Comparison of ENCODE assay signal across 28 cellular contexts in the genomic region with DNA sequence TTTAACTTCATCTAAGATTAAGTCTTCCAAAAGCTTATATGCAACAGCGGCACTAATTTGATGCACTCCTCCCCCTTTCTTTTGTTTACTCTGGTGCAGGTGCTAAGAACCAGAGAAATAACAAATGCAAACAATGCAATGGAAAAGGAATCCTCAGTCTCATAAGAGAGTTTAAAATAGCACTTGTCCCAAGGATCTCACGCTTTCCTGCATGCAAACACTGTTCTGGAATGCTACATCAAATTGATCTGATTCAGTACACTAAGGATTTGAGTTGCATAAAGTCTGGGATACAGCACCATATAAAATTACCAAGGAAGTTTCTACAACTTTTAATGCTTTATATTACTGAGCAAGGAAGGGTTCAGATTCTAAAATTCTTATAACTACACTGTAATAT.
"Had no signal": no experiment of that assay in that cellular context is flagged by ENCODE, and none has a peak within 500 bp of the region (broad histone marks: within the 10 kb centered on the region; RNA-seq: fewer than 3 reads in every experiment).

No MANE protein-coding gene starts in this region.

- FAIRE-seq: endothelial cell of umbilical vein, keratinocyte, pancreas, TTC549 had no signal

- H3K4me3 ChIP-seq: ascending aorta, cardiac muscle cell, colonic mucosa, gastrocnemius medialis, pancreas, prostate gland, stomach, thyroid gland, upper lobe of right lung had no signal

- H3K27ac ChIP-seq: ascending aorta, cardiac muscle cell, colonic mucosa, gastrocnemius medialis, pancreas, prostate gland, stomach, thyroid gland, upper lobe of right lung, VCaP had no signal

- H3K4me1 ChIP-seq: ascending aorta, colonic mucosa, gastrocnemius medialis, prostate gland, thyroid gland, upper lobe of right lung had no signal

- H3K9me3 ChIP-seq: ascending aorta, colonic mucosa, gastrocnemius medialis, pancreas, prostate gland, stomach, thyroid gland, upper lobe of right lung had no signal

- DNase-seq: activated CD4-positive, alpha-beta T cell treated with anti-CD3 and anti-CD28 coated beads for 4 hours; activated CD4-positive, alpha-beta T cell treated with anti-CD3 and anti-CD28 coated beads, Interleukin-2, amount 50 U/mL, for 48 hours; activated CD8-positive, alpha-beta memory T cell treated with anti-CD3 and anti-CD28 coated beads for 24 hours; activated effector memory CD4-positive, alpha-beta T cell treated with Interleukin-2 at 50 U/mL for 16 hours; activated naive CD4-positive, alpha-beta T cell treated with Interleukin-2 at 50 U/mL for 16 hours; cerebellar nuclear complex; colonic mucosa; gastrocnemius medialis; glutamatergic neuron; left cardiac atrium; naive B cell; nephron progenitor cell; pancreas; retina; stimulated activated CD4-positive, alpha-beta T cell treated with anti-CD3 and anti-CD28 coated beads, Interleukin-15, amount 100 ng/mL, for 24 hours; stimulated activated CD4-positive, alpha-beta T cell treated with anti-CD3 and anti-CD28 coated beads, Interleukin-2, amount 100 ng/mL, for 24 hours; stimulated activated naive B cell treated with anti-CD40 and anti-IgM and Interleukin-4, amounts not matched to agents 10 μg/mL and 1 μg/mL and 100 μg/mL, for 72 hours; stomach; T-helper 9 cell; thyroid gland; upper lobe of right lung had no signal

- H3K36me3 ChIP-seq: colonic mucosa, gastrocnemius medialis, pancreas, prostate gland had no signal

- H3K27me3 ChIP-seq: ascending aorta, cardiac muscle cell, colonic mucosa, gastrocnemius medialis, pancreas, stomach, thyroid gland, upper lobe of right lung had no signal

- ATAC-seq: gastrocnemius medialis; left cardiac atrium; pancreas; stimulated activated naive B cell treated with anti-CD40 and anti-IgM and Interleukin-4, amounts not matched to agents 10 μg/mL and 1 μg/mL and 100 μg/mL, for 72 hours; upper lobe of right lung had no signal
